Comparison of ENCODE assay signal across 1 cellular context in the genomic region with DNA sequence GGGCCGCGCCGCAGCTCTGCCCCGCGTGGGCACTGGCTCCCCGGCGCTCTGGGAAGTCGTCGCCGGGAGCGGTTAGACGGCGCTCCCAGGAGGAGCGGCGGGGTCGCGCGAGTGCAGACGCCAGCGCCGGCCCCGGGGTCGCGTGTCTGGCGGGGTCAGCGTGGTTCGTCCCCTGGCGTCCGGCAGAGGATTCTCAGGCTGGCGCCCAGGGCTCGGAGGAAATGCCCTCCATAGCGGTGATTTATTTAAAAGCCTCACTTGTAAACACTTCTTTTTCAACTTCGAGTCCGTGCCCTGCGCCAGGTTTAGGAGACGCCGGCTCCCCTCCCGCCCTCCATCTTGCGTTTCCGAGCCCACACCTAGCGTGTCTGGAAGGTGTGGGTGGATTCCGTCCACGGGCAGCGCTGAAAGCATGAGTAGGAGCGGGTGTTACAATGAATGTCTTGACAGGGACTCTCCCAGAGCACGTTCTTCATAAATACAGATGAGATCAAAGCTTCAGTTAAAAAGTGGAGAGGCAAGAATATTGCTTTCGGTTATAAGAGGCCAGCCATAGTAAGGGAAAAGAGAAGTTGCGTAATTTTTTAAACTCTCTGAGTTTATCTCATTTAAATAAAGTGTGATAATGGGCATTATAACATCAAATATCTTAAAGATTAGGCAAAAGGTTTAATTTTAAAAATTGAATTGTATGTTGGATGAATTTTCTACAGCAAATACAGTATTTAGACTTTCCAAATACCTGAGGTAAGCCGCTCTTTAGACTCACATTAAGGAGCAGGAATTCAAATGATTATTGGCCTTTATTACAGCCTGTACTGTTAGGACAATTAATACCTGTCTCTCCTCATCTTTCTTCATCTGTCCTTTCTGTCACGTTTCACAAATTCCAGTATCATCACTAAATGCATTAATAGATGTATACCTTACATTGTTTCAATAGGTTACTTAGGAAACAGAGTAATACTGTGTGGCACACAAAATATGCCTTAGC.
A peak's percentile ranks its signal among the peaks of the same experiment; 100 is the strongest.
TF ChIP-seq lines count a peak whose summit lies in the region.

No MANE protein-coding gene starts in this region.

TF ChIP-seq in K562, 482 proteins besides CTCF, POLR2A, EP300 and RAD21 (continued from another document and continues in another):
- TF ChIP-seq, protein P1, sequence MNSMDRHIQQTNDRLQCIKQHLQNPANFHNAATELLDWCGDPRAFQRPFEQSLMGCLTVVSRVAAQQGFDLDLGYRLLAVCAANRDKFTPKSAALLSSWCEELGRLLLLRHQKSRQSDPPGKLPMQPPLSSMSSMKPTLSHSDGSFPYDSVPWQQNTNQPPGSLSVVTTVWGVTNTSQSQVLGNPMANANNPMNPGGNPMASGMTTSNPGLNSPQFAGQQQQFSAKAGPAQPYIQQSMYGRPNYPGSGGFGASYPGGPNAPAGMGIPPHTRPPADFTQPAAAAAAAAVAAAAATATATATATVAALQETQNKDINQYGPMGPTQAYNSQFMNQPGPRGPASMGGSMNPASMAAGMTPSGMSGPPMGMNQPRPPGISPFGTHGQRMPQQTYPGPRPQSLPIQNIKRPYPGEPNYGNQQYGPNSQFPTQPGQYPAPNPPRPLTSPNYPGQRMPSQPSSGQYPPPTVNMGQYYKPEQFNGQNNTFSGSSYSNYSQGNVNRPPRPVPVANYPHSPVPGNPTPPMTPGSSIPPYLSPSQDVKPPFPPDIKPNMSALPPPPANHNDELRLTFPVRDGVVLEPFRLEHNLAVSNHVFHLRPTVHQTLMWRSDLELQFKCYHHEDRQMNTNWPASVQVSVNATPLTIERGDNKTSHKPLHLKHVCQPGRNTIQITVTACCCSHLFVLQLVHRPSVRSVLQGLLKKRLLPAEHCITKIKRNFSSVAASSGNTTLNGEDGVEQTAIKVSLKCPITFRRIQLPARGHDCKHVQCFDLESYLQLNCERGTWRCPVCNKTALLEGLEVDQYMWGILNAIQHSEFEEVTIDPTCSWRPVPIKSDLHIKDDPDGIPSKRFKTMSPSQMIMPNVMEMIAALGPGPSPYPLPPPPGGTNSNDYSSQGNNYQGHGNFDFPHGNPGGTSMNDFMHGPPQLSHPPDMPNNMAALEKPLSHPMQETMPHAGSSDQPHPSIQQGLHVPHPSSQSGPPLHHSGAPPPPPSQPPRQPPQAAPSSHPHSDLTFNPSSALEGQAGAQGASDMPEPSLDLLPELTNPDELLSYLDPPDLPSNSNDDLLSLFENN (IDR thresholded peaks at IDR 0.05; ENCODE audit: low read depth in 2 of 2, low read length in 2 of 2), result no peak
- TF ChIP-seq RBM15 (IDR thresholded peaks at IDR 0.05; ENCODE audit: insufficient read depth, low read length), result no peak
- TF ChIP-seq LCOR (CRISPR knock-in tag; IDR thresholded peaks at IDR 0.05), result no peak
- no peak for TF ChIP-seq ZNF699 (CRISPR knock-in tag; IDR thresholded peaks at IDR 0.05; ENCODE audit: insufficient replicate concordance)
- no peak for TF ChIP-seq ZNF77 (CRISPR knock-in tag; IDR thresholded peaks at IDR 0.05)
- no peak for TF ChIP-seq POLR2B (IDR thresholded peaks at IDR 0.05; ENCODE audit: low read depth, partially characterized antibody)
- TF ChIP-seq NRF1 (conservative IDR thresholded peaks at IDR 0.05 in 1 of 2, IDR thresholded peaks at IDR 0.05 in 1 of 2), result peak in 1 of 2 experiments; percentile 21; a peak in 1 of 4 replicates
- TF ChIP-seq HDAC8 (tag; IDR thresholded peaks at IDR 0.05), result no peak
- peak; percentile 82 for TF ChIP-seq AFF4 (CRISPR knock-in tag; IDR thresholded peaks at IDR 0.05)
- TF ChIP-seq, protein P2, sequence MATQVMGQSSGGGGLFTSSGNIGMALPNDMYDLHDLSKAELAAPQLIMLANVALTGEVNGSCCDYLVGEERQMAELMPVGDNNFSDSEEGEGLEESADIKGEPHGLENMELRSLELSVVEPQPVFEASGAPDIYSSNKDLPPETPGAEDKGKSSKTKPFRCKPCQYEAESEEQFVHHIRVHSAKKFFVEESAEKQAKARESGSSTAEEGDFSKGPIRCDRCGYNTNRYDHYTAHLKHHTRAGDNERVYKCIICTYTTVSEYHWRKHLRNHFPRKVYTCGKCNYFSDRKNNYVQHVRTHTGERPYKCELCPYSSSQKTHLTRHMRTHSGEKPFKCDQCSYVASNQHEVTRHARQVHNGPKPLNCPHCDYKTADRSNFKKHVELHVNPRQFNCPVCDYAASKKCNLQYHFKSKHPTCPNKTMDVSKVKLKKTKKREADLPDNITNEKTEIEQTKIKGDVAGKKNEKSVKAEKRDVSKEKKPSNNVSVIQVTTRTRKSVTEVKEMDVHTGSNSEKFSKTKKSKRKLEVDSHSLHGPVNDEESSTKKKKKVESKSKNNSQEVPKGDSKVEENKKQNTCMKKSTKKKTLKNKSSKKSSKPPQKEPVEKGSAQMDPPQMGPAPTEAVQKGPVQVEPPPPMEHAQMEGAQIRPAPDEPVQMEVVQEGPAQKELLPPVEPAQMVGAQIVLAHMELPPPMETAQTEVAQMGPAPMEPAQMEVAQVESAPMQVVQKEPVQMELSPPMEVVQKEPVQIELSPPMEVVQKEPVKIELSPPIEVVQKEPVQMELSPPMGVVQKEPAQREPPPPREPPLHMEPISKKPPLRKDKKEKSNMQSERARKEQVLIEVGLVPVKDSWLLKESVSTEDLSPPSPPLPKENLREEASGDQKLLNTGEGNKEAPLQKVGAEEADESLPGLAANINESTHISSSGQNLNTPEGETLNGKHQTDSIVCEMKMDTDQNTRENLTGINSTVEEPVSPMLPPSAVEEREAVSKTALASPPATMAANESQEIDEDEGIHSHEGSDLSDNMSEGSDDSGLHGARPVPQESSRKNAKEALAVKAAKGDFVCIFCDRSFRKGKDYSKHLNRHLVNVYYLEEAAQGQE (CRISPR knock-in tag; IDR thresholded peaks at IDR 0.05; ENCODE audit: low read depth), result 0 out of 2 replicates have a peak, but pooled peaks have one; percentile 2
- 0 out of 4 replicates have a peak, but pooled peaks have one; percentile 20 to 35 for TF ChIP-seq FOXK2 (conservative IDR thresholded peaks at IDR 0.05 in 1 of 2, IDR thresholded peaks at IDR 0.05 in 1 of 2; ENCODE audit: low read depth in 2 of 2)
- TF ChIP-seq ELF4 (CRISPR knock-in tag; IDR thresholded peaks at IDR 0.05), result no peak
- TF ChIP-seq ZNF668 (CRISPR knock-in tag; IDR thresholded peaks at IDR 0.05), result no peak
- no peak for TF ChIP-seq MCM7 (IDR thresholded peaks at IDR 0.05)
- TF ChIP-seq, protein P3, sequence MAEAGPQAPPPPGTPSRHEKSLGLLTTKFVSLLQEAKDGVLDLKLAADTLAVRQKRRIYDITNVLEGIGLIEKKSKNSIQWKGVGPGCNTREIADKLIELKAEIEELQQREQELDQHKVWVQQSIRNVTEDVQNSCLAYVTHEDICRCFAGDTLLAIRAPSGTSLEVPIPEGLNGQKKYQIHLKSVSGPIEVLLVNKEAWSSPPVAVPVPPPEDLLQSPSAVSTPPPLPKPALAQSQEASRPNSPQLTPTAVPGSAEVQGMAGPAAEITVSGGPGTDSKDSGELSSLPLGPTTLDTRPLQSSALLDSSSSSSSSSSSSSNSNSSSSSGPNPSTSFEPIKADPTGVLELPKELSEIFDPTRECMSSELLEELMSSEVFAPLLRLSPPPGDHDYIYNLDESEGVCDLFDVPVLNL (CRISPR knock-in tag; IDR thresholded peaks at IDR 0.05; ENCODE audit: low read depth), result no peak
- TF ChIP-seq CLOCK (CRISPR knock-in tag; IDR thresholded peaks at IDR 0.05; ENCODE audit: borderline replicate concordance), result no peak
- TF ChIP-seq TEAD2 (tag; IDR thresholded peaks at IDR 0.05), result no peak
- peak; percentile 22 for TF ChIP-seq TAF1 (IDR thresholded peaks at IDR 0.05; ENCODE audit: control insufficient read depth, extremely low read depth, insufficient read depth, low read length, severe bottlenecking)
- no peak for TF ChIP-seq SMARCB1 (IDR thresholded peaks at IDR 0.05; ENCODE audit: insufficient read length, low read depth)
- TF ChIP-seq ZNF24 (IDR thresholded peaks at IDR 0.05), result no peak
- TF ChIP-seq FOXM1 (IDR thresholded peaks at IDR 0.05; ENCODE audit: low read depth), result no peak
- TF ChIP-seq FOXM1 (CRISPR knock-in tag; IDR thresholded peaks at IDR 0.05; ENCODE audit: low read depth), result no peak
- TF ChIP-seq CAMTA2 (CRISPR knock-in tag; conservative IDR thresholded peaks at IDR 0.05), result no peak
- TF ChIP-seq, protein P4, sequence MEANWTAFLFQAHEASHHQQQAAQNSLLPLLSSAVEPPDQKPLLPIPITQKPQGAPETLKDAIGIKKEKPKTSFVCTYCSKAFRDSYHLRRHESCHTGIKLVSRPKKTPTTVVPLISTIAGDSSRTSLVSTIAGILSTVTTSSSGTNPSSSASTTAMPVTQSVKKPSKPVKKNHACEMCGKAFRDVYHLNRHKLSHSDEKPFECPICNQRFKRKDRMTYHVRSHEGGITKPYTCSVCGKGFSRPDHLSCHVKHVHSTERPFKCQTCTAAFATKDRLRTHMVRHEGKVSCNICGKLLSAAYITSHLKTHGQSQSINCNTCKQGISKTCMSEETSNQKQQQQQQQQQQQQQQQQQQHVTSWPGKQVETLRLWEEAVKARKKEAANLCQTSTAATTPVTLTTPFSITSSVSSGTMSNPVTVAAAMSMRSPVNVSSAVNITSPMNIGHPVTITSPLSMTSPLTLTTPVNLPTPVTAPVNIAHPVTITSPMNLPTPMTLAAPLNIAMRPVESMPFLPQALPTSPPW (CRISPR knock-in tag; IDR thresholded peaks at IDR 0.05), result 0 out of 2 replicates have a peak, but pooled peaks have one; percentile 46
- no peak for TF ChIP-seq TFAM (CRISPR knock-in tag; conservative IDR thresholded peaks at IDR 0.05)
- TF ChIP-seq GATA2 (CRISPR knock-in tag; IDR thresholded peaks at IDR 0.05), result no peak
- TF ChIP-seq KDM1A (IDR thresholded peaks at IDR 0.05), result no peak
- no peak for TF ChIP-seq ZKSCAN8 (CRISPR knock-in tag; IDR thresholded peaks at IDR 0.05)
- TF ChIP-seq KLF13 (tag; IDR thresholded peaks at IDR 0.05; ENCODE audit: borderline replicate concordance, low read depth), result no peak
- peak; percentile 43; the same call in 1 of the 2 replicates for TF ChIP-seq HDAC2 (IDR thresholded peaks at IDR 0.05)
- TF ChIP-seq ZNF253 (CRISPR knock-in tag; conservative IDR thresholded peaks at IDR 0.05), result no peak
- TF ChIP-seq BRF1 (IDR thresholded peaks at IDR 0.05; ENCODE audit: borderline replicate concordance, extremely low read depth, insufficient read length), result no peak
- TF ChIP-seq CHAMP1 (IDR thresholded peaks at IDR 0.05), result no peak
- no peak for TF ChIP-seq FOXO4 (CRISPR knock-in tag; IDR thresholded peaks at IDR 0.05)
